Comparison of ENCODE assay signal across 2 cellular contexts in the genomic region with DNA sequence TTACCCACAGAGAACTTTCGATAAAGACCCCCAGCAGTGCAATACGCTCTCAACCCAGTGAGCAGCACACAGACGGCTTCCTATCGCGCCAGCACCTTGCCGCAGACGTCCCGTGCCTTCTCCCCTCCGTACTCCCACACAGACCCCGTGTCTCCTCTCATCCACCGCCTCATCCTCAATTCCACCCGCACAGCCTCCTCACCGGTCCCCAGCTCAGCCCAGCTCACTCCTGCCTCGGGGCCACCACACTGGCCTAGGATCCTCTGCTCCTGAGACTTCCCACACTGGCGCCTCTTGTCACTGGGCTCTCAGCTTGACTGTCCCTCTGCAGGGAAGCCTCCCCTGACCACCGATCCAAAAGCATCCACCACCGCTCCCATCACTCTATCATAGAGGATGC.
TF ChIP-seq lines count a peak whose summit lies in the region.

No MANE protein-coding gene starts in this region.

TF ChIP-seq in H1, 55 proteins besides CTCF, POLR2A, EP300 and RAD21:
- no peak for TF ChIP-seq RNF2 (IDR thresholded peaks at IDR 0.05; ENCODE audit: borderline replicate concordance, low read depth, low read length, missing control alignments, poor library complexity, severe bottlenecking)
- TF ChIP-seq KDM4A (IDR thresholded peaks at IDR 0.05; ENCODE audit: low read depth, low read length, severe bottlenecking) = no peak
- TF ChIP-seq SRF (IDR thresholded peaks at IDR 0.05; ENCODE audit: low read depth, low read length) = no peak

TF ChIP-seq in SK-N-SH treated with all-trans-retinoic acid at 6 μM for 48 hours, 23 proteins besides CTCF, POLR2A, EP300 and RAD21:
- TF ChIP-seq ESRRG (CRISPR knock-in tag; IDR thresholded peaks at IDR 0.05) = no peak
- no peak for TF ChIP-seq ZC3H10 (CRISPR knock-in tag; IDR thresholded peaks at IDR 0.05)
- no peak for TF ChIP-seq ARNTL (CRISPR knock-in tag; IDR thresholded peaks at IDR 0.05; ENCODE audit: borderline replicate concordance, low read depth)
- TF ChIP-seq ISL1 (CRISPR knock-in tag; IDR thresholded peaks at IDR 0.05) = no peak
- no peak for TF ChIP-seq BACH2 (CRISPR knock-in tag; IDR thresholded peaks at IDR 0.05; ENCODE audit: borderline replicate concordance)
- TF ChIP-seq PPARA (CRISPR knock-in tag; IDR thresholded peaks at IDR 0.05; ENCODE audit: borderline replicate concordance) = no peak
- TF ChIP-seq POU6F1 (CRISPR knock-in tag; IDR thresholded peaks at IDR 0.05; ENCODE audit: borderline replicate concordance, low read depth) = no peak
- TF ChIP-seq TCF4 (CRISPR knock-in tag; IDR thresholded peaks at IDR 0.05; ENCODE audit: borderline replicate concordance) = no peak
- TF ChIP-seq ZFP3 (CRISPR knock-in tag; IDR thresholded peaks at IDR 0.05) = no peak
